In genomic region chr6:169101981-169102380, GRCh38 we compare ENCODE assay signal across 26 cellular contexts.
DNase-seq lines count a peak whose midpoint lies in the region; ATAC-seq and TF ChIP-seq lines count a peak whose summit lies in the region.
"Had no signal": no experiment of that assay in that cellular context is flagged by ENCODE, and none has a peak within 500 bp of the region (broad histone marks: within the 10 kb centered on the region; RNA-seq: fewer than 3 reads in every experiment).

No MANE protein-coding gene starts in this region.

- H3K36me3 ChIP-seq in A673 (ENCODE audit: insufficient read depth, low read length, poor library complexity, severe bottlenecking) = no peaks in the 10 kb centered on the region
- H3K36me3 ChIP-seq: lower lobe of right lung, prostate gland, upper lobe of right lung had no signal

- H3K4me3 ChIP-seq in foreskin fibroblast (ENCODE audit: low read depth in 1 of 2, low read length in 2 of 2) (no peak overlapping the region), A673 (ENCODE audit: low read depth, low read length, poor library complexity, severe bottlenecking) (no peak overlapping the region)
- H3K4me3 ChIP-seq: body of pancreas, lower lobe of right lung, prostate gland, upper lobe of right lung had no signal

- intact Hi-C loops in A673 (cut with micrococcal nuclease; ENCODE audit: unreplicated experiment) = no loop called here

- peak; percentile 33; the same call in 2 of the 3 replicates for ATAC-seq in SK-N-SH treated with all-trans-retinoic acid at 6 μM for 48 hours
- ATAC-seq: activated naive CD8-positive, alpha-beta T cell treated with anti-CD3 and anti-CD28 coated beads, Interleukin-2, amount 50 U/mL, for 24 hours; body of pancreas; HepG2; lower lobe of right lung; upper lobe of right lung had no signal

- peak; percentile 66 for DNase-seq in HCEC 1CT
- DNase-seq in foreskin fibroblast = peak; percentile 72 to 86
- DNase-seq in stromal cell of bone marrow (ENCODE audit: low read depth) = peak; percentile 46
- no peak for DNase-seq in A673 (ENCODE audit: low spot score)
- no peak for DNase-seq in HT-29 (ENCODE audit: low spot score)
- DNase-seq in stimulated activated naive CD4-positive, alpha-beta T cell (lab: John Stamatoyannopoulos, UW) = no peak
- no peak for DNase-seq in activated naive CD4-positive, alpha-beta T cell treated with Interleukin-2 at 50 U/mL for 16 hours
- DNase-seq: activated B cell treated with CpG ODN at 0.5 μM for 24 hours; activated CD4-positive, alpha-beta T cell treated with anti-CD3 and anti-CD28 coated beads, Interleukin-2, amount 50 U/mL, for 4 hours; activated CD8-positive, alpha-beta memory T cell treated with anti-CD3 and anti-CD28 coated beads, Interleukin-2, amount 50 U/mL, for 48 hours; activated naive CD8-positive, alpha-beta T cell treated with anti-CD3 and anti-CD28 coated beads, Interleukin-2, amount 50 U/mL, for 24 hours; body of pancreas; DND-41; effector CD4-positive, alpha-beta T cell; H9; lower lobe of right lung; NCI-H1105; NCI-H2029; NCI-H2227 treated with DMSO at 0.1 percent for 48 hours; NCI-H82; T1000; upper lobe of right lung had no signal

- TF ChIP-seq CTCF in foreskin fibroblast (IDR thresholded peaks at IDR 0.05; ENCODE audit: low read depth, low read length) = no peak
- TF ChIP-seq CTCF in A673 (conservative IDR thresholded peaks at IDR 0.05; ENCODE audit: low read depth, low read length) = no peak

- CTCF ChIA-PET in A673 (lab: Charles Lee) = no interaction called here

- no TSS peak for BruUV-seq in A673 (replicated peaks; lab: Mats Ljungman, UMichigan)

- H3K27me3 ChIP-seq in A673 (replicated peaks; ENCODE audit: insufficient read depth, low read depth, low read length, poor library complexity) = no peaks in the 10 kb centered on the region
- H3K27me3 ChIP-seq: body of pancreas, upper lobe of right lung had no signal

- POLR2A ChIA-PET in A673 (lab: Charles Lee; ENCODE audit: low non-redundant PET) = no interaction called here

- H3K27ac ChIP-seq in A673 (ENCODE audit: low read depth, low read length, poor library complexity, severe bottlenecking) = no peak overlapping the region
- H3K27ac ChIP-seq: body of pancreas, epithelial cell of prostate, lower lobe of right lung, prostate gland, upper lobe of right lung had no signal

- no peaks in the 10 kb centered on the region for H3K9me3 ChIP-seq in A673 (ENCODE audit: low read depth, low read length, poor library complexity, severe bottlenecking)
- H3K9me3 ChIP-seq: body of pancreas, lower lobe of right lung, prostate gland, upper lobe of right lung had no signal

- H3K4me1 ChIP-seq in A673 (ENCODE audit: insufficient read depth, low read length, poor library complexity, severe bottlenecking) = no peaks in the 10 kb centered on the region
- H3K4me1 ChIP-seq: body of pancreas, lower lobe of right lung, prostate gland, upper lobe of right lung had no signal

TF ChIP-seq in SK-N-SH treated with all-trans-retinoic acid at 6 μM for 48 hours, 23 proteins besides CTCF, POLR2A, EP300 and RAD21:
- TF ChIP-seq ZFP30 (CRISPR knock-in tag; IDR thresholded peaks at IDR 0.05) = no peak
- TF ChIP-seq, protein P1, sequence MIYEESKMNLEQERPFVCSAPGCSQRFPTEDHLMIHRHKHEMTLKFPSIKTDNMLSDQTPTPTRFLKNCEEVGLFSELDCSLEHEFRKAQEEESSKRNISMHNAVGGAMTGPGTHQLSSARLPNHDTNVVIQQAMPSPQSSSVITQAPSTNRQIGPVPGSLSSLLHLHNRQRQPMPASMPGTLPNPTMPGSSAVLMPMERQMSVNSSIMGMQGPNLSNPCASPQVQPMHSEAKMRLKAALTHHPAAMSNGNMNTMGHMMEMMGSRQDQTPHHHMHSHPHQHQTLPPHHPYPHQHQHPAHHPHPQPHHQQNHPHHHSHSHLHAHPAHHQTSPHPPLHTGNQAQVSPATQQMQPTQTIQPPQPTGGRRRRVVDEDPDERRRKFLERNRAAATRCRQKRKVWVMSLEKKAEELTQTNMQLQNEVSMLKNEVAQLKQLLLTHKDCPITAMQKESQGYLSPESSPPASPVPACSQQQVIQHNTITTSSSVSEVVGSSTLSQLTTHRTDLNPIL (CRISPR knock-in tag; IDR thresholded peaks at IDR 0.05; ENCODE audit: low read depth) = no peak
- TF ChIP-seq ESRRG (CRISPR knock-in tag; IDR thresholded peaks at IDR 0.05) = no peak
- no peak for TF ChIP-seq TCF4 (CRISPR knock-in tag; IDR thresholded peaks at IDR 0.05; ENCODE audit: borderline replicate concordance)
- no peak for TF ChIP-seq TSHZ2 (CRISPR knock-in tag; IDR thresholded peaks at IDR 0.05)
- TF ChIP-seq CSRNP3 (CRISPR knock-in tag; IDR thresholded peaks at IDR 0.05) = no peak
- TF ChIP-seq, protein P2, sequence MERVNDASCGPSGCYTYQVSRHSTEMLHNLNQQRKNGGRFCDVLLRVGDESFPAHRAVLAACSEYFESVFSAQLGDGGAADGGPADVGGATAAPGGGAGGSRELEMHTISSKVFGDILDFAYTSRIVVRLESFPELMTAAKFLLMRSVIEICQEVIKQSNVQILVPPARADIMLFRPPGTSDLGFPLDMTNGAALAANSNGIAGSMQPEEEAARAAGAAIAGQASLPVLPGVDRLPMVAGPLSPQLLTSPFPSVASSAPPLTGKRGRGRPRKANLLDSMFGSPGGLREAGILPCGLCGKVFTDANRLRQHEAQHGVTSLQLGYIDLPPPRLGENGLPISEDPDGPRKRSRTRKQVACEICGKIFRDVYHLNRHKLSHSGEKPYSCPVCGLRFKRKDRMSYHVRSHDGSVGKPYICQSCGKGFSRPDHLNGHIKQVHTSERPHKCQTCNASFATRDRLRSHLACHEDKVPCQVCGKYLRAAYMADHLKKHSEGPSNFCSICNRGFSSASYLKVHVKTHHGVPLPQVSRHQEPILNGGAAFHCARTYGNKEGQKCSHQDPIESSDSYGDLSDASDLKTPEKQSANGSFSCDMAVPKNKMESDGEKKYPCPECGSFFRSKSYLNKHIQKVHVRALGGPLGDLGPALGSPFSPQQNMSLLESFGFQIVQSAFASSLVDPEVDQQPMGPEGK (CRISPR knock-in tag; IDR thresholded peaks at IDR 0.05; ENCODE audit: borderline replicate concordance) = no peak
- TF ChIP-seq GLIS3 (CRISPR knock-in tag; IDR thresholded peaks at IDR 0.05) = no peak
- TF ChIP-seq ZNF565 (CRISPR knock-in tag; conservative IDR thresholded peaks at IDR 0.05; ENCODE audit: low read depth) = no peak
- no peak for TF ChIP-seq CSDC2 (CRISPR knock-in tag; IDR thresholded peaks at IDR 0.05)
- TF ChIP-seq ISL1 (CRISPR knock-in tag; IDR thresholded peaks at IDR 0.05) = peak; percentile 43
- TF ChIP-seq ZC3H10 (CRISPR knock-in tag; IDR thresholded peaks at IDR 0.05) = 0 out of 2 replicates have a peak, but pooled peaks have one; percentile 15
- TF ChIP-seq ARNTL (CRISPR knock-in tag; IDR thresholded peaks at IDR 0.05; ENCODE audit: borderline replicate concordance, low read depth) = no peak
- TF ChIP-seq ZNF8 (CRISPR knock-in tag; IDR thresholded peaks at IDR 0.05) = no peak
TF ChIP-seq in SK-N-SH treated with all-trans-retinoic acid at 6 μM for 48 hours: peak in this region for 2.

Comparison
In these comparisons a context has a peak if more than half of its experiments do, and no peak if none do; other contexts are left out.
1. DNase-seq: peak in HCEC 1CT (single experiment), foreskin fibroblast (2 of 2) and stromal cell of bone marrow (single experiment); none in A673 (single experiment), HT-29 (single experiment), stimulated activated naive CD4-positive, alpha-beta T cell (0 of 6) and activated naive CD4-positive, alpha-beta T cell treated with Interleukin-2 at 50 U/mL for 16 hours (single experiment).